ENCODE assay signal across 9 cellular contexts in genomic region chr3:131630117-131630516, GRCh38.
DNase-seq lines count a peak whose midpoint lies in the region; ATAC-seq, FAIRE-seq and TF ChIP-seq lines count a peak whose summit lies in the region.
"Had no signal": no experiment of that assay in that cellular context is flagged by ENCODE, and none has a peak within 500 bp of the region (broad histone marks: within the 10 kb centered on the region; RNA-seq: fewer than 3 reads in every experiment).

No MANE protein-coding gene starts in this region.

- peak; percentile 27 for DNase-seq in bronchial epithelial cell (ENCODE audit: low read depth)
- no peak for DNase-seq in ACHN
- DNase-seq in activated CD4-positive, CD25-positive, alpha-beta regulatory T cell treated with anti-CD3 and anti-CD28 coated beads, Interleukin-2, amount 50 U/mL, for 72 hours = no peak
- no peak for DNase-seq in left ventricle myocardium superior
- no peak for DNase-seq in endothelial cell (ENCODE audit: low spot score)

- no peaks in the 10 kb centered on the region for H3K4me1 Mint-ChIP-seq in endothelial cell (ENCODE audit: unreplicated experiment)

- H3K36me3 ChIP-seq in bronchial epithelial cell (ENCODE audit: control insufficient read depth, insufficient read depth, low read length) = no peaks in the 10 kb centered on the region

- no peak overlapping the region for H3K27ac Mint-ChIP-seq in endothelial cell (ENCODE audit: unreplicated experiment)

- no peaks in the 10 kb centered on the region for H3K9me3 Mint-ChIP-seq in endothelial cell (ENCODE audit: unreplicated experiment)

- in situ Hi-C loops in ACHN (cut with HindIII; ENCODE audit: low pct_ligation_motif_present, low pct_unique_long_range_greater_than_20kb, low sequenced_read_pairs) = no loop called here

- H3K36me3 Mint-ChIP-seq in endothelial cell (ENCODE audit: low read depth, unreplicated experiment) = no peaks in the 10 kb centered on the region

- ATAC-seq in GM18520 (IDR thresholded peaks at IDR 0.05; ENCODE audit: unreplicated experiment) = peak; percentile 95
- ATAC-seq in GM21619 (IDR thresholded peaks at IDR 0.05; ENCODE audit: unreplicated experiment) = peak; percentile 98
- ATAC-seq in HG03439 (IDR thresholded peaks at IDR 0.05; ENCODE audit: unreplicated experiment) = peak; percentile 79
- ATAC-seq in left ventricle myocardium superior = no peak

- H3K27me3 Mint-ChIP-seq in endothelial cell (ENCODE audit: unreplicated experiment) = no peaks in the 10 kb centered on the region

- H3K4me3 Mint-ChIP-seq in endothelial cell (ENCODE audit: unreplicated experiment) = no peak overlapping the region

- intact Hi-C loops in left ventricle myocardium superior (cut with micrococcal nuclease) = no loop called here

- H3K27me3 ChIP-seq in bronchial epithelial cell (ENCODE audit: control insufficient read depth, insufficient read depth, low read length) = no peaks in the 10 kb centered on the region

- TF ChIP-seq CTCF in bronchial epithelial cell (IDR thresholded peaks at IDR 0.05; ENCODE audit: insufficient read depth, low read length, severe bottlenecking) = no peak
- TF ChIP-seq CTCF in endothelial cell (IDR thresholded peaks at IDR 0.05; ENCODE audit: unreplicated experiment) = no peak

- no peak overlapping the region for H3K4me3 ChIP-seq in bronchial epithelial cell (ENCODE audit: low read depth, low read length)
- H3K4me3 ChIP-seq: smooth muscle cell had no signal

- no peak for FAIRE-seq in bronchial epithelial cell (lab: Jason Lieb, UNC)
